In the genomic region with DNA sequence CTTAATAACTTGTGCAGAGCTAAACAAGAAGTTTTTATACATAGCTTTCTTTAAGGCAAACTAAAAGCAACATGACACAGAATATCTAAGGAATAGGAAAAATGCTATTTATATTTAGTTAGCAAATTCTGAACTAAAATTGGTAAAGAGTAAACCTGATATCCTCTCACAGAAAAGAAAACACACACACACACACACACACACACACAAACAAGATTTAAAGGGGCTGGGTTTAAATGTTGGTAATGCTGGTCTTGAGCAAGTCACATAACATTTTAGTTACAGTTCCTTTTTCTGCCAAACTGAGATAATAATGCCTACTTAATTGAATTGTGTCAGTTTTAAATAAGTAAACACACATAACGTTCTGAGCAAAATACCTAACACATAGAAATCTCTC, we compare ENCODE assay signal across 17 cellular contexts. TPM values are rescaled to one million over a fixed set of nuclear protein-coding genes. Genes with fewer than 3 reads are reported as not detected.
A peak's percentile ranks its signal among the peaks of the same experiment; 100 is the strongest.
DNase-seq lines count a peak whose midpoint lies in the region; ATAC-seq and TF ChIP-seq lines count a peak whose summit lies in the region.
"Had no signal": no experiment of that assay in that cellular context is flagged by ENCODE, and none has a peak within 500 bp of the region (broad histone marks: within the 10 kb centered on the region; RNA-seq: fewer than 3 reads in every experiment).

No MANE protein-coding gene starts in this region.

- no peak overlapping the region for H3K4me2 ChIP-seq in neural progenitor cell

- H3K27ac ChIP-seq in heart right ventricle (peak overlapping the region; percentile 25 to 92 (median 88)), right cardiac atrium (ENCODE audit: low read length) (peak overlapping the region; percentile 45), neural progenitor cell (no peak overlapping the region)
- H3K27ac ChIP-seq: C4-2B, SK-N-MC had no signal

- H3F3A ChIP-seq in neural progenitor cell (ENCODE audit: low read depth), result no peaks in the 10 kb centered on the region

- intact Hi-C loops in heart right ventricle (cut with DNase I) (loop anchor here in 4 of 10 donors (5.0 to 10.0 kb wide), 3 partner anchors 118 to 200 kb away; no protein-coding TSS in a partner anchor), Right ventricle myocardium superior (cut with DNase I) (no loop called here), right cardiac atrium (cut with DNase I) (no loop called here)

- no peak for ATAC-seq in heart right ventricle
- ATAC-seq in Right ventricle myocardium superior (ENCODE audit: poor library complexity), result no peak
- no peak for ATAC-seq in right cardiac atrium
- ATAC-seq in HG03460 (IDR thresholded peaks at IDR 0.05; ENCODE audit: unreplicated experiment), result no peak

- peak overlapping the region; percentile 42 for H3K27ac Mint-ChIP-seq in neural progenitor cell

- no peak overlapping the region for H3K4me3 Mint-ChIP-seq in neural progenitor cell

- H3K27me3 Mint-ChIP-seq in neural progenitor cell (ENCODE audit: insufficient read depth, low read depth), result no peaks in the 10 kb centered on the region

- no peak overlapping the region for H2AFZ ChIP-seq in neural progenitor cell (replicated peaks)

- H3K9ac ChIP-seq in neural progenitor cell, result no peak overlapping the region

- peaks cover 23% of the 10 kb centered on the region for H3K4me1 Mint-ChIP-seq in neural progenitor cell

- H3K79me2 ChIP-seq in neural progenitor cell (ENCODE audit: low read depth), result no peaks in the 10 kb centered on the region

- H4K20me1 ChIP-seq in neural progenitor cell (ENCODE audit: low read depth), result no peaks in the 10 kb centered on the region

- 23 to 37% methylated on average over 1 of the region's 1 CpG for WGBS in heart right ventricle, 2 donors
- 31% methylated on average over 1 of the region's 1 CpG for WGBS in right cardiac atrium

- H3K4me3 ChIP-seq in heart right ventricle, result peak overlapping the region in 9 of 10 donors; percentile 33 to 60 (median 53)
- peak overlapping the region; percentile 72 for H3K4me3 ChIP-seq in right cardiac atrium (ENCODE audit: low read length)
- no peak overlapping the region for H3K4me3 ChIP-seq in neural progenitor cell
- H3K4me3 ChIP-seq in foreskin fibroblast (ENCODE audit: low read depth in 1 of 2, low read length in 2 of 2), result no peak overlapping the region
- H3K4me3 ChIP-seq: SK-N-MC had no signal

- H3K36me3 ChIP-seq in heart right ventricle (no peaks in the 10 kb centered on the region), neural progenitor cell (no peaks in the 10 kb centered on the region)

- no peaks in the 10 kb centered on the region for H3K9me3 ChIP-seq in heart right ventricle
- no peaks in the 10 kb centered on the region for H3K9me3 ChIP-seq in right cardiac atrium (ENCODE audit: control insufficient read depth, low read length)
- no peaks in the 10 kb centered on the region for H3K9me3 ChIP-seq in neural progenitor cell (ENCODE audit: low read depth)

- H3K27me3 ChIP-seq in heart right ventricle (no peaks in the 10 kb centered on the region), right cardiac atrium (ENCODE audit: control insufficient read depth, insufficient read depth) (no peaks in the 10 kb centered on the region), neural progenitor cell (no peaks in the 10 kb centered on the region)

- no peaks in the 10 kb centered on the region for H3K9me3 Mint-ChIP-seq in neural progenitor cell

- no peaks in the 10 kb centered on the region for H3K36me3 Mint-ChIP-seq in neural progenitor cell

- DNase-seq in heart right ventricle, result no peak
- no peak for DNase-seq in Right ventricle myocardium superior
- no peak for DNase-seq in right cardiac atrium
- DNase-seq in neural progenitor cell (ENCODE audit: low spot score), result no peak
- no peak for DNase-seq in foreskin fibroblast
- no peak for DNase-seq in HuH-7 (ENCODE audit: low spot score)
- DNase-seq: ACHN, DMS79 treated with DMSO at 0.1 percent for 48 hours, KBM-7, NCI-H1417 treated with DMSO at 0.1 percent for 48 hours, NCI-H187 treated with DMSO at 0.1 percent for 48 hours, NCI-H2227 treated with DMSO at 0.1 percent for 48 hours, NCI-H510A treated with DMSO at 0.1 percent for 48 hours, SHP77 had no signal

- H3K4me1 ChIP-seq in heart right ventricle, result peaks cover 0 to 16% (median 0%) of the 10 kb centered on the region in 9 donors
- H3K4me1 ChIP-seq in right cardiac atrium (ENCODE audit: control insufficient read depth, insufficient read depth, low read length), result no peaks in the 10 kb centered on the region
- peaks cover 15% of the 10 kb centered on the region for H3K4me1 ChIP-seq in neural progenitor cell

- TF ChIP-seq CTCF in heart right ventricle (IDR thresholded peaks at IDR 0.05) (no peak), neural progenitor cell (IDR thresholded peaks at IDR 0.05) (no peak), foreskin fibroblast (IDR thresholded peaks at IDR 0.05; ENCODE audit: low read depth, low read length) (no peak)

RNA-seq across cellular contexts. Expression of a gene that starts 1.6 kb away (rescaled TPM):
- total RNA-seq in heart right ventricle (100 to 1,000 TPM; 328 to 484 (median 437) TPM), Right ventricle myocardium superior (370 TPM), right cardiac atrium (100 to 1,000 TPM; 261 to 360 (median 289) TPM), neural progenitor cell (ENCODE audit: low replicate concordance) (0.06 TPM in 1 of 2 replicates, not detected in the other)
- polyA plus RNA-seq in heart right ventricle (1,000 to 10,000 TPM in 1 of 2 donors, 10 to 100 TPM in 1; 37.6 to 1,141 TPM), right cardiac atrium (175 TPM)

Comparison
In these comparisons a context has a peak if more than half of its experiments do, and no peak if none do; other contexts are left out.
1. H3K4me3 ChIP-seq: peak in heart right ventricle (9 of 10) and right cardiac atrium (single experiment); none in neural progenitor cell (single experiment) and foreskin fibroblast (0 of 2).
2. RNA of a gene that starts 1.6 kb away (total RNA-seq): 328 to 484 TPM in heart right ventricle, 370 TPM in Right ventricle myocardium superior (single experiment) and 261 to 360 TPM in right cardiac atrium; 0.06 TPM in neural progenitor cell; every median in the first group is over 100 times any median in the second.